17 cellular contexts compared by ENCODE assay signal in genomic region chr10:103648231-103648950, GRCh38.
A peak's percentile ranks its signal among the peaks of the same experiment; 100 is the strongest.
DNase-seq lines count a peak whose midpoint lies in the region; ATAC-seq and TF ChIP-seq lines count a peak whose summit lies in the region.
"Had no signal": no experiment of that assay in that cellular context is flagged by ENCODE, and none has a peak within 500 bp of the region (broad histone marks: within the 10 kb centered on the region; RNA-seq: fewer than 3 reads in every experiment).

No MANE protein-coding gene starts in this region.

- H3K9ac ChIP-seq in iPS-20b (ENCODE audit: low read depth, low read length): peak overlapping the region; percentile 23; the same call in 1 of the 2 replicates

- H3K27me3 ChIP-seq in AG04450 (ENCODE audit: control insufficient read depth, insufficient read depth, low read length) (no peaks in the 10 kb centered on the region), ascending aorta (no peaks in the 10 kb centered on the region), iPS-20b (ENCODE audit: insufficient read depth, low read length) (no peaks in the 10 kb centered on the region), gastrocnemius medialis (no peaks in the 10 kb centered on the region)

- peak overlapping the region; percentile 31 for H3K27ac ChIP-seq in AG04450 (ENCODE audit: low read depth, low read length)
- H3K27ac ChIP-seq in ascending aorta: peak overlapping the region; percentile 69 to 87
- H3K27ac ChIP-seq in iPS-20b (ENCODE audit: low read length): no peak overlapping the region
- H3K27ac ChIP-seq in gastrocnemius medialis: peak overlapping the region; percentile 87 to 90 (median 88)

- DNase-seq in AG04450 (ENCODE audit: low read depth, low spot score) (no peak), ascending aorta (ENCODE audit: low spot score in 2 of 2) (no peak), gastrocnemius medialis (no peak), NCI-H2171 (lab: John Stamatoyannopoulos, UW) (no peak), activated T-cell treated with anti-CD3 and anti-CD28 coated beads for 4 hours (no peak), NCI-H2196 treated with DMSO at 0.1 percent for 48 hours (lab: John Stamatoyannopoulos, UW; ENCODE audit: unreplicated experiment) (no peak)
- DNase-seq in activated effector memory CD4-positive, alpha-beta T cell treated with anti-CD3 and anti-CD28 coated beads, Interleukin-2, amount 50 U/mL, for 16 hours: no peak
- DNase-seq: ACHN; activated CD4-positive, alpha-beta T cell treated with anti-CD3 and anti-CD28 coated beads, Interleukin-2, amount 10 ng/mL, durations not matched to agents 7 days and 5 days; activated T-cell treated with anti-CD3 and anti-CD28 coated beads, Interleukin-2, amount 50 U/mL, for 4 hours; GF-D8; NCI-H1436 treated with DMSO at 0.1 percent for 48 hours; NCI-H345 had no signal

- TF ChIP-seq CTCF in AG04450 (IDR thresholded peaks at IDR 0.05; ENCODE audit: low read depth, low read length): no peak
- no peak for TF ChIP-seq CTCF in ascending aorta (IDR thresholded peaks at IDR 0.05)
- no peak for TF ChIP-seq CTCF in gastrocnemius medialis (IDR thresholded peaks at IDR 0.05 in 4 of 5, conservative IDR thresholded peaks at IDR 0.05 in 1 of 5)

- CTCF ChIA-PET in AG04450 (lab: Charles Lee): interaction anchor here (0.7 to 1.8 kb wide), 2 partner anchors 8 to 50 kb away, joined by 3 to 6 read pairs; no protein-coding TSS in a partner anchor

- intact Hi-C loops in ascending aorta (cut with DNase I) (no loop called here), gastrocnemius medialis (cut with DNase I; ENCODE audit: low total_unique reads) (loop anchor here (2.0 to 5.0 kb wide), 2 partner anchors 14 to 109 kb away; no protein-coding TSS in a partner anchor)

- in situ Hi-C loops in gastrocnemius medialis (cut with MboI; ENCODE audit: low sequenced_read_pairs in 4 of 4): no loop called here

- H3K4me1 ChIP-seq in ascending aorta (peaks cover 32 to 85% of the 10 kb centered on the region in 2 donors), iPS-20b (ENCODE audit: insufficient read depth, low read length) (peaks cover 15% of the 10 kb centered on the region; the same call in 1 of the 2 replicates), gastrocnemius medialis (peaks cover 87 to 88% of the 10 kb centered on the region in 2 donors)

- ATAC-seq in gastrocnemius medialis: no peak
- ATAC-seq: activated T-cell treated with anti-CD3 and anti-CD28 coated beads, Interleukin-2, amount 50 U/mL, for 4 hours; stimulated activated memory B cell treated with anti-CD40 and anti-IgM and Interleukin-4, amounts not matched to agents 10 μg/mL and 1 μg/mL and 100 μg/mL, for 72 hours had no signal

- TF ChIP-seq POLR2A in gastrocnemius medialis (IDR thresholded peaks at IDR 0.05): no peak

- H3K4me3 ChIP-seq in AG04450 (ENCODE audit: low read depth, low read length) (no peak overlapping the region), ascending aorta (peak overlapping the region in 1 of 2 donors; percentile 25), iPS-20b (ENCODE audit: low read length) (no peak overlapping the region), gastrocnemius medialis (no peak overlapping the region)
- H3K4me3 ChIP-seq: skin epidermis had no signal

- H3K9me3 ChIP-seq in AG04450 (ENCODE audit: control insufficient read depth, insufficient read depth, low read length): no peaks in the 10 kb centered on the region; the same call in 1 of the 2 replicates
- no peaks in the 10 kb centered on the region for H3K9me3 ChIP-seq in ascending aorta
- H3K9me3 ChIP-seq in iPS-20b (ENCODE audit: insufficient read depth, low read depth, low read length): no peaks in the 10 kb centered on the region
- no peaks in the 10 kb centered on the region for H3K9me3 ChIP-seq in gastrocnemius medialis
- H3K9me3 ChIP-seq: Caco-2 had no signal

- H3K36me3 ChIP-seq in ascending aorta (peaks cover 2 to 8% of the 10 kb centered on the region in 2 donors), iPS-20b (ENCODE audit: insufficient read depth, low read depth, low read length) (0 out of 2 replicates have a peak, but pooled peaks cover 3% of the 10 kb centered on the region), gastrocnemius medialis (no peaks in the 10 kb centered on the region)

- POLR2A ChIA-PET in AG04450 (lab: Yijun Ruan, JAX): interaction anchor here (0.5 to 1.8 kb wide), 2 partner anchors 13 to 268 kb away, joined by 3 to 7 read pairs; no protein-coding TSS in a partner anchor
